In the genomic region with DNA sequence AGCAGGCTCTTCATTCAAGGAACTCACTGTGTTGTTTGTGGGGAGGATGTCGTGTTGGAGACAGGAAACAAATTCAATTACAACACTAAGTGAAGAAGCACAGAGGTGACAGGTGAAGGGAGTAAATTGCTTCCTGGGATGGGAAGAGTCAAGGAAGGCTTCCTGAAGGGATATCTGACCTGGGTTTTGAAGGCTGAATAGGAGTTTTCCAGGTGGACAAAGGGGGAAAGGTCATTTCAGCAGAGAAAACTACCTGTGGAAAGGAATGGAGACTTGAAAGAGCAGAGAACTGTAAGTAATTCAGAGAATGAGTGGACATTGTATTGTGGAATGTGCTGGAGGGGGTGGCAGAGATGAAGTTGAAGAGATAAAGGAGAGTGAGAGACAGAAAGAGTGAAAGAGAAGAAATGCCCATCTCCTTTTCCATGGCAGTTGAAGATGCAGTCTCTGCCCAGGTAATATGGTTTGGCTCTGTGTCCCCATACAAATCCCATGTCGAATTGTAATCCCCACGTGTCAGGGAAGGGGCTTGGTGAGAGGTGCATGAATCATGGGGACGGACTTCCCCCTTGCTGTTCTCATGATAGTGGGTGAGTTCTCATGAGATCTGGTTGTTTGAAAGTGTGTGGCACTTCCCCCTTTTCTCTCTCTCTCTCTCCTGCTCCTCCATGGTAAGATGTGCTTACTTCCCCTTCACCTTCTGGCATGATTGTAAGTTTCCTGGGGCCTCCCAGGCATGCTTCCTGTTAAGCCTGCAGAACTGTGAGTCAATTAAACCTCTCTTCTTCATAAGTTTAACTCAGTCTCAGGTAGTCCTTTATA, we compare ENCODE assay signal across 1 cellular context.
TF ChIP-seq lines count a peak whose summit lies in the region.

No MANE protein-coding gene starts in this region.

TF ChIP-seq in GM12878, 131 proteins besides CTCF, POLR2A, EP300 and RAD21 (continued from another document):
- TF ChIP-seq ETV6 (conservative IDR thresholded peaks at IDR 0.05 in 1 of 2, IDR thresholded peaks at IDR 0.05 in 1 of 2; ENCODE audit: borderline replicate concordance in 1 of 2, low read depth in 1 of 2) (peak in 1 of 2 experiments; percentile 74; a peak in 2 of 4 replicates), PBX3 (IDR thresholded peaks at IDR 0.05; ENCODE audit: insufficient replicate concordance, low read depth, low read length) (no peak), IKZF2 (IDR thresholded peaks at IDR 0.05) (peak; percentile 25 to 35; a peak in 2 of 4 replicates), ZNF384 (IDR thresholded peaks at IDR 0.05; ENCODE audit: borderline replicate concordance, low read depth, low read length) (no peak), RELA (IDR thresholded peaks at IDR 0.05; ENCODE audit: borderline replicate concordance, partially characterized antibody) (peak; percentile 19), SPI1 (IDR thresholded peaks at IDR 0.05; ENCODE audit: borderline replicate concordance, insufficient read depth, low read depth, low read length) (peak; percentile 75), ZNF24 (IDR thresholded peaks at IDR 0.05) (no peak), ZNF687 (IDR thresholded peaks at IDR 0.05) (no peak), ASH2L (IDR thresholded peaks at IDR 0.05; ENCODE audit: borderline replicate concordance, low read depth) (no peak), PRDM15 (CRISPR knock-in tag; IDR thresholded peaks at IDR 0.05) (no peak), TCF7 (IDR thresholded peaks at IDR 0.05; ENCODE audit: borderline replicate concordance) (no peak), MTA2 (IDR thresholded peaks at IDR 0.05; ENCODE audit: low read depth) (no peak), CHD2 (IDR thresholded peaks at IDR 0.05; ENCODE audit: borderline replicate concordance, low read depth, low read length) (no peak), NRF1 (conservative IDR thresholded peaks at IDR 0.05; ENCODE audit: low read depth, low read length) (no peak), E2F4 (IDR thresholded peaks at IDR 0.05; ENCODE audit: low read depth, low read length) (no peak), WRNIP1 (IDR thresholded peaks at IDR 0.05; ENCODE audit: borderline replicate concordance, low read depth, low read length) (no peak), NFYA (IDR thresholded peaks at IDR 0.05; ENCODE audit: borderline replicate concordance, low read depth, low read length) (no peak), SREBF1 (IDR thresholded peaks at IDR 0.05; ENCODE audit: low read length) (no peak), MXI1 (IDR thresholded peaks at IDR 0.05; ENCODE audit: low read depth, low read length) (no peak), TBL1XR1 (IDR thresholded peaks at IDR 0.05; ENCODE audit: low read depth, low read length) (no peak), ZZZ3 (IDR thresholded peaks at IDR 0.05; ENCODE audit: control insufficient read depth, insufficient read length, low read depth) (no peak), HSF1 (IDR thresholded peaks at IDR 0.05; ENCODE audit: low read depth, low read length) (no peak)
- TF ChIP-seq, protein P1, sequence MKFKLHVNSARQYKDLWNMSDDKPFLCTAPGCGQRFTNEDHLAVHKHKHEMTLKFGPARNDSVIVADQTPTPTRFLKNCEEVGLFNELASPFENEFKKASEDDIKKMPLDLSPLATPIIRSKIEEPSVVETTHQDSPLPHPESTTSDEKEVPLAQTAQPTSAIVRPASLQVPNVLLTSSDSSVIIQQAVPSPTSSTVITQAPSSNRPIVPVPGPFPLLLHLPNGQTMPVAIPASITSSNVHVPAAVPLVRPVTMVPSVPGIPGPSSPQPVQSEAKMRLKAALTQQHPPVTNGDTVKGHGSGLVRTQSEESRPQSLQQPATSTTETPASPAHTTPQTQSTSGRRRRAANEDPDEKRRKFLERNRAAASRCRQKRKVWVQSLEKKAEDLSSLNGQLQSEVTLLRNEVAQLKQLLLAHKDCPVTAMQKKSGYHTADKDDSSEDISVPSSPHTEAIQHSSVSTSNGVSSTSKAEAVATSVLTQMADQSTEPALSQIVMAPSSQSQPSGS (IDR thresholded peaks at IDR 0.05; ENCODE audit: low read length) = peak; percentile 78
TF ChIP-seq in GM12878: peak in this region for 7.
